9 cellular contexts compared by ENCODE assay signal in genomic region chr11:128343134-128343514, GRCh38.
DNase-seq lines count a peak whose midpoint lies in the region; ATAC-seq and TF ChIP-seq lines count a peak whose summit lies in the region.
"Had no signal": no experiment of that assay in that cellular context is flagged by ENCODE, and none has a peak within 500 bp of the region (broad histone marks: within the 10 kb centered on the region; RNA-seq: fewer than 3 reads in every experiment).

No MANE protein-coding gene starts in this region.

- H3K27me3 ChIP-seq in heart right ventricle (no peaks in the 10 kb centered on the region), esophagus squamous epithelium (no peaks in the 10 kb centered on the region), upper lobe of left lung (no peaks in the 10 kb centered on the region)

- H3K27ac ChIP-seq in heart right ventricle (peak overlapping the region; percentile 36 to 83 (median 75)), esophagus squamous epithelium (peak overlapping the region; percentile 15 to 71 (median 61)), upper lobe of left lung (peak overlapping the region; percentile 50 to 84 (median 66))

- TF ChIP-seq CTCF in heart right ventricle (IDR thresholded peaks at IDR 0.05), result no peak
- TF ChIP-seq CTCF in esophagus squamous epithelium (IDR thresholded peaks at IDR 0.05), result no peak
- TF ChIP-seq CTCF in upper lobe of left lung (IDR thresholded peaks at IDR 0.05), result no peak
- TF ChIP-seq CTCF in GM10266 (IDR thresholded peaks at IDR 0.05; ENCODE audit: control insufficient read depth, insufficient read depth, low read depth, missing control alignments), result no peak

- no peak overlapping the region for H3K4me3 ChIP-seq in heart right ventricle
- no peak overlapping the region for H3K4me3 ChIP-seq in esophagus squamous epithelium
- no peak overlapping the region for H3K4me3 ChIP-seq in upper lobe of left lung

- no peak for DNase-seq in heart right ventricle
- no peak for DNase-seq in cardiac septum (ENCODE audit: low spot score)
- DNase-seq in esophagus squamous epithelium (lab: John Stamatoyannopoulos, UW), result no peak
- no peak for DNase-seq in upper lobe of left lung
- DNase-seq in DMS 273 treated with DMSO at 0.1 percent for 48 hours (lab: John Stamatoyannopoulos, UW), result no peak
- DNase-seq in GM10266 (ENCODE audit: extremely low spot score), result no peak
- DNase-seq: KBM-7 had no signal

- no peaks in the 10 kb centered on the region for H3K36me3 ChIP-seq in heart right ventricle
- no peaks in the 10 kb centered on the region for H3K36me3 ChIP-seq in esophagus squamous epithelium
- H3K36me3 ChIP-seq in upper lobe of left lung, result no peaks in the 10 kb centered on the region

- WGBS in heart right ventricle, 2 donors, result 51 to 62% methylated on average over 2 of the region's 2 CpGs
- WGBS in esophagus squamous epithelium, 2 donors, result 54 to 62% methylated on average over 1 to 2 of the region's 2 CpGs
- 40 to 50% methylated on average over 2 of the region's 2 CpGs for WGBS in upper lobe of left lung, 2 donors

- peak in 2 of 8 donors; percentile 2 to 8 for ATAC-seq in heart right ventricle
- peak; percentile 18 for ATAC-seq in HG03521 (IDR thresholded peaks at IDR 0.05; ENCODE audit: unreplicated experiment)
- ATAC-seq in upper lobe of left lung (ENCODE audit: low FRiP score in 2 of 2), result peak in 1 of 2 donors; percentile 17
- ATAC-seq in GM18873 (IDR thresholded peaks at IDR 0.05; ENCODE audit: low FRiP score, unreplicated experiment), result no peak

- H3K9me3 ChIP-seq in heart right ventricle (no peaks in the 10 kb centered on the region), esophagus squamous epithelium (no peaks in the 10 kb centered on the region), upper lobe of left lung (no peaks in the 10 kb centered on the region)

- peak in 1 of 4 donors; percentile 15 for TF ChIP-seq EP300 in upper lobe of left lung (IDR thresholded peaks at IDR 0.05)

- H3K4me1 ChIP-seq in heart right ventricle (peaks cover 0 to 43% (median 34%) of the 10 kb centered on the region in 9 donors), esophagus squamous epithelium (peaks cover 0 to 23% (median 15%) of the 10 kb centered on the region in 3 donors), upper lobe of left lung (peaks cover 21 to 30% (median 21%) of the 10 kb centered on the region in 4 donors)

- TF ChIP-seq POLR2A in esophagus squamous epithelium (IDR thresholded peaks at IDR 0.05) (no peak), upper lobe of left lung (IDR thresholded peaks at IDR 0.05) (no peak)

- intact Hi-C loops in heart right ventricle (cut with DNase I) (loop anchor here in 3 of 10 donors (5.0 kb wide), 3 partner anchors 51 to 124 kb away; no protein-coding TSS in a partner anchor), cardiac septum (cut with DNase I) (loop anchor here (5.0 kb wide), 1 partner anchor 79 kb away; no protein-coding TSS in a partner anchor), esophagus squamous epithelium (cut with DNase I) (no loop called here)
